In the genomic region with DNA sequence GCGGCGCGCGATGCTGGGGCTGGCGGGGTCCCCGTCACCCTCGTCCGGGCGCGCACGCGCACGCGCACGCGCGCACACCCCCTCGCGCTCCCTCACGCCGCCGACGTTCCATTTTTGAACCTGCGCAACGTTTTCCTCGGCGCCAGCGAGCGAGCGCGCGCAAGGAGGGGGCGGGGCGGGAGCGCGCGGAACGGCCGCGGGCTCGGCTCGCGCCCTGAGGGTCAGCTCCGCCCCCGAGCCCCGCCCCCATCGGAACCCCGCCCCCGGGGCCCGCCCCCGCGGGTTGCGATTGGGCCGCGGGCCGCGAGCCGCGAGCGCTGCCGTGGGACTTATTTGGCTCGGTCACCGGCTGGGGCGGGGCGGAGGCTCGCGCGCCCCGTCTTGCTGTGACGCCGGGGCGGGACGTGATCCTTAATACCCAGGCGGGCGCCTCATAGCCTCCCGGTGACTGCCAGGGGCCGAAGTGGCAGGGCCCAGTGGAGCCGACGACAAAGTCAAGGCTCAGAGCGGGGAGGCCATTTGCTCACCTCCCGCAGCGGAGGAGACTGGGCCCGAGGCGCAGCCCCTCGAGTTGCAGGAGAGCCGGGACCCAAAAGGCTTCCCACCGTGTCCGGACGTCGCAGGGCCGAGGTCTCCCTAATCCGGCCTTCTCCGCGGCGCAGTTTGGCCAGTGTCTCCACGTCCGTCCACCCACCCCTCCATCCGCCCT, we compare ENCODE assay signal across 8 cellular contexts. TPM values are rescaled to one million over a fixed set of nuclear protein-coding genes. Genes with fewer than 3 reads are reported as not detected.
DNase-seq lines count a peak whose midpoint lies in the region; ATAC-seq and TF ChIP-seq lines count a peak whose summit lies in the region.

Gene CBX7 (minus strand): TSS at position 170 of the 709 bp plus-strand sequence. CDS start 236 bp downstream, outside the sequence.

- peak within 1 kb of the TSS; percentile 76 for H3K9ac ChIP-seq in muscle layer of colon (ENCODE audit: low read length)

- H3K4me3 ChIP-seq in OCI-LY7 (ENCODE audit: low read depth, low read length, poor library complexity, severe bottlenecking) = peak within 1 kb of the TSS; percentile 74
- peak within 1 kb of the TSS; percentile 70 to 78 for H3K4me3 ChIP-seq in esophagus (ENCODE audit: low read depth in 1 of 2, low read length in 2 of 2)
- peak within 1 kb of the TSS; percentile 74 to 98 for H3K4me3 ChIP-seq in muscle layer of colon (ENCODE audit: low read depth in 1 of 2, low read length in 2 of 2)

- TF ChIP-seq CTCF in OCI-LY7 (conservative IDR thresholded peaks at IDR 0.05; ENCODE audit: low read length) = no peak

- peaks cover 45% of the 10 kb centered on the region for H3K4me1 ChIP-seq in OCI-LY7 (ENCODE audit: insufficient read depth, low read length, poor library complexity, severe bottlenecking)
- peaks cover 6 to 13% of the 10 kb centered on the region in 2 donors for H3K4me1 ChIP-seq in esophagus (ENCODE audit: control insufficient read depth in 2 of 2, insufficient read depth in 2 of 2, low read length in 1 of 2)
- H3K4me1 ChIP-seq in muscle layer of colon (ENCODE audit: insufficient read depth, low read length) = peaks cover 39% of the 10 kb centered on the region

- H3K27ac ChIP-seq in OCI-LY7 (ENCODE audit: low read depth, low read length, poor library complexity, severe bottlenecking) (peak within 1 kb of the TSS; percentile 56), esophagus (ENCODE audit: low read depth in 2 of 2, low read length in 1 of 2) (peak within 1 kb of the TSS; percentile 90 to 93), muscle layer of colon (ENCODE audit: low read depth, low read length) (peak within 1 kb of the TSS; percentile 93)

- H3K4me2 ChIP-seq in OCI-LY7 (ENCODE audit: low read length) = peak within 1 kb of the TSS; percentile 70

- H4K20me1 ChIP-seq in OCI-LY7 (ENCODE audit: insufficient read depth, low read length) = no peaks in the 10 kb centered on the region

- BruUV-seq in OCI-LY7 (replicated peaks; lab: Mats Ljungman, UMichigan) = no TSS peak

- no peaks in the 10 kb centered on the region for H3K36me3 ChIP-seq in OCI-LY7 (ENCODE audit: insufficient read depth, low read length)
- H3K36me3 ChIP-seq in esophagus (ENCODE audit: control insufficient read depth in 2 of 2, insufficient read depth in 2 of 2, low read length in 1 of 2) = peaks cover 0 to 3% of the 10 kb centered on the region in 2 donors
- H3K36me3 ChIP-seq in muscle layer of colon (ENCODE audit: insufficient read depth, low read length) = peaks cover 23% of the 10 kb centered on the region

- POLR2A ChIA-PET in OCI-LY7 (lab: Charles Lee) = interaction anchor here (1.0 to 1.4 kb wide), 2 partner anchors 10 to 166 kb away, joined by 3 to 5 read pairs; no protein-coding TSS in a partner anchor

- 1% methylated on average over 67 to 98 of the region's 98 CpGs for WGBS in esophagus, 2 donors

- no peaks in the 10 kb centered on the region for H3K79me2 ChIP-seq in OCI-LY7 (ENCODE audit: insufficient read depth, low read depth, low read length)

- peak; percentile 76 for ATAC-seq in GM19467 (IDR thresholded peaks at IDR 0.05; ENCODE audit: unreplicated experiment)

- peak within 1 kb of the TSS; percentile 48; the same call in 1 of the 2 replicates for H2AFZ ChIP-seq in OCI-LY7 (ENCODE audit: low read length)

- H3K27me3 ChIP-seq in esophagus (ENCODE audit: control insufficient read depth in 1 of 2, insufficient read depth in 2 of 2, low read length in 2 of 2) (no peaks in the 10 kb centered on the region), muscle layer of colon (ENCODE audit: control insufficient read depth in 1 of 2, insufficient read depth in 2 of 2, low read length in 2 of 2) (peaks cover 0 to 5% of the 10 kb centered on the region in 2 donors)

- CTCF ChIA-PET in OCI-LY7 (lab: Charles Lee; ENCODE audit: unreplicated experiment) = no interaction called here

- intact Hi-C loops in OCI-LY7 (cut with micrococcal nuclease; ENCODE audit: unreplicated experiment) = loop anchor here (5.0 kb wide), 2 partner anchors 165 to 375 kb away; partner anchors contain the start of gene RPL3

- H3K9me3 ChIP-seq in OCI-LY7 (ENCODE audit: low read length) = no peaks in the 10 kb centered on the region
- H3K9me3 ChIP-seq in esophagus (ENCODE audit: control insufficient read depth in 2 of 2, insufficient read depth in 1 of 2, low read depth in 1 of 2, low read length in 1 of 2) = no peaks in the 10 kb centered on the region
- no peaks in the 10 kb centered on the region for H3K9me3 ChIP-seq in muscle layer of colon (ENCODE audit: low read length)

- DNase-seq in COLO668 (lab: John Stamatoyannopoulos, UW; ENCODE audit: unreplicated experiment) (peak; percentile 90), HS-27A (ENCODE audit: low read depth) (peak; percentile 56), OCI-LY7 (ENCODE audit: low spot score) (peak; percentile 91)
- peak; percentile 99 for DNase-seq in activated T-cell treated with anti-CD3 and anti-CD28 coated beads, Interleukin-2, amount 50 U/mL, for 1 hour
- DNase-seq in stimulated activated CD8-positive, alpha-beta memory T cell treated with anti-CD3 and anti-CD28 coated beads, Interleukin-7, amount 100 ng/mL, for 4 hours (ENCODE audit: low read depth in 2 of 2) = peak; percentile 72 to 92

- no peaks in the 10 kb centered on the region for H3K9me2 ChIP-seq in OCI-LY7 (ENCODE audit: insufficient read depth, low read length)

RNA-seq across cellular contexts. Expression of gene CBX7, which starts in this region (rescaled TPM):
- total RNA-seq in OCI-LY7 (2014; rRNA removed; shearing (Covaris generic)) = 7.3 and 11.9 TPM in 2 replicates
- 19.6 and 31.5 TPM in 2 replicates for total RNA-seq in OCI-LY7 (2022)
- 10 to 100 TPM; 12.2 to 19.1 TPM for polyA plus RNA-seq in esophagus

Comparison
In these comparisons a context has a peak if more than half of its experiments do, and no peak if none do; other contexts are left out.
1. Peak in every context shown above with its lines: DNase-seq, ATAC-seq, H3K4me3 ChIP-seq and H3K27ac ChIP-seq.